Comparison of ENCODE assay signal across 22 cellular contexts in genomic region chr3:53005854-53006513, GRCh38. TPM values are rescaled to one million over a fixed set of nuclear protein-coding genes. Genes with fewer than 3 reads are reported as not detected.
DNase-seq lines count a peak whose midpoint lies in the region; ATAC-seq, FAIRE-seq and TF ChIP-seq lines count a peak whose summit lies in the region.
"Had no signal": no experiment of that assay in that cellular context is flagged by ENCODE, and none has a peak within 500 bp of the region (broad histone marks: within the 10 kb centered on the region; RNA-seq: fewer than 3 reads in every experiment).

No MANE protein-coding gene starts in this region.

- H3K27me3 Mint-ChIP-seq in stimulated activated naive B cell treated with anti-CD40 and anti-IgM and Interleukin-4, amounts not matched to agents 10 μg/mL and 1 μg/mL and 100 μg/mL, for 72 hours: no peaks in the 10 kb centered on the region

- 53 to 56% methylated on average over 12 of the region's 12 CpGs for WGBS in pancreas, 2 donors

- H3K27ac ChIP-seq in HEK293 (ENCODE audit: extremely low read depth, low read depth, low read length) (no peak overlapping the region), VCaP (peak overlapping the region; percentile 55), pancreas (no peak overlapping the region)
- H3K27ac ChIP-seq: PC-9, SJSA1 had no signal

- H3K4me1 ChIP-seq in HEK293 (ENCODE audit: control insufficient read depth, insufficient read depth, low read length) (0 out of 2 replicates have a peak, but pooled peaks cover 2% of the 10 kb centered on the region), pancreas (peaks cover 5 to 10% (median 8%) of the 10 kb centered on the region in 3 donors)
- H3K4me1 ChIP-seq: SJSA1 had no signal

- H3K4me1 Mint-ChIP-seq in stimulated activated naive B cell treated with anti-CD40 and anti-IgM and Interleukin-4, amounts not matched to agents 10 μg/mL and 1 μg/mL and 100 μg/mL, for 72 hours: peaks cover 21 to 29% of the 10 kb centered on the region in 2 donors

- POLR2A ChIA-PET in HEK293 (lab: Yijun Ruan, JAX): no interaction called here

- H3K4me3 ChIP-seq in HEK293 (ENCODE audit: low read depth, low read length): no peak overlapping the region
- no peak overlapping the region for H3K4me3 ChIP-seq in pancreas
- H3K4me3 ChIP-seq: PC-9, SJSA1 had no signal

- H3K4me3 Mint-ChIP-seq in stimulated activated naive B cell treated with anti-CD40 and anti-IgM and Interleukin-4, amounts not matched to agents 10 μg/mL and 1 μg/mL and 100 μg/mL, for 72 hours: no peak overlapping the region
- H3K4me3 Mint-ChIP-seq: CD8-positive, alpha-beta T cell had no signal

- no peaks in the 10 kb centered on the region for H3K36me3 ChIP-seq in HEK293 (ENCODE audit: control insufficient read depth in 2 of 2, insufficient read depth in 1 of 2, low read length in 2 of 2)
- H3K36me3 ChIP-seq in pancreas: no peaks in the 10 kb centered on the region
- H3K36me3 ChIP-seq: SJSA1 had no signal

- H3K9me3 ChIP-seq in HEK293 (ENCODE audit: control insufficient read depth, insufficient read depth, low read depth, low read length): no peaks in the 10 kb centered on the region
- no peaks in the 10 kb centered on the region for H3K9me3 ChIP-seq in pancreas
- H3K9me3 ChIP-seq: SJSA1 had no signal

- CTCF ChIA-PET in HEK293 (lab: Yijun Ruan, JAX): interaction anchor here (0.9 kb wide), 1 partner anchor 11 kb away, joined by 5 read pairs; no protein-coding TSS in a partner anchor

- H3K27ac Mint-ChIP-seq in stimulated activated naive B cell treated with anti-CD40 and anti-IgM and Interleukin-4, amounts not matched to agents 10 μg/mL and 1 μg/mL and 100 μg/mL, for 72 hours: no peak overlapping the region
- H3K27ac Mint-ChIP-seq: CD8-positive, alpha-beta T cell had no signal

- ATAC-seq in pancreas: peak; percentile 45 to 55 (median 52)
- no peak for ATAC-seq in stimulated activated naive B cell treated with anti-CD40 and anti-IgM and Interleukin-4, amounts not matched to agents 10 μg/mL and 1 μg/mL and 100 μg/mL, for 72 hours (replicated peaks)
- ATAC-seq: CD8-positive, alpha-beta T cell had no signal

- intact Hi-C loops in pancreas (cut with DNase I): no loop called here

- no peaks in the 10 kb centered on the region for H3K9me3 Mint-ChIP-seq in stimulated activated naive B cell treated with anti-CD40 and anti-IgM and Interleukin-4, amounts not matched to agents 10 μg/mL and 1 μg/mL and 100 μg/mL, for 72 hours
- H3K9me3 Mint-ChIP-seq: CD8-positive, alpha-beta T cell had no signal

- TF ChIP-seq CTCF in HEK293 (tag by site-specific recombination; IDR thresholded peaks at IDR 0.05) (no peak), VCaP (conservative IDR thresholded peaks at IDR 0.05) (no peak), pancreas (IDR thresholded peaks at IDR 0.05) (no peak)

- no peaks in the 10 kb centered on the region for H3K27me3 ChIP-seq in pancreas
- H3K27me3 ChIP-seq: SJSA1 had no signal

- no peak for FAIRE-seq in pancreas (lab: Jason Lieb, UNC)
- FAIRE-seq: D721Med had no signal

- DNase-seq in kidney tubule cell (ENCODE audit: low spot score) (peak; percentile 44), pancreas (no peak), NCI-H510A (lab: John Stamatoyannopoulos, UW) (no peak), Ammon's horn (ENCODE audit: low spot score) (no peak), medulla oblongata (ENCODE audit: extremely low spot score) (no peak)
- DNase-seq in stimulated activated naive B cell treated with anti-CD40 and anti-IgM and Interleukin-4, amounts not matched to agents 10 μg/mL and 1 μg/mL and 100 μg/mL, for 72 hours: no peak
- DNase-seq: ACHN; AML-193; CD8-positive, alpha-beta T cell; GDM1; GOT3; KG1; NCI-H1048; NCI-H146; NCI-H2081; NCI-H510A treated with DMSO at 0.1 percent for 48 hours; NCI-H82; PC-9 had no signal

- peaks cover 0 to under 1% of the 10 kb centered on the region in 2 donors for H3K36me3 Mint-ChIP-seq in stimulated activated naive B cell treated with anti-CD40 and anti-IgM and Interleukin-4, amounts not matched to agents 10 μg/mL and 1 μg/mL and 100 μg/mL, for 72 hours

TF ChIP-seq in HEK293, 187 proteins besides CTCF, POLR2A, EP300 and RAD21:
- TF ChIP-seq FEZF1 (tag by site-specific recombination; IDR thresholded peaks at IDR 0.05): 0 out of 2 replicates have a peak, but pooled peaks have one; percentile 11
- no peak for TF ChIP-seq RBAK (tag by site-specific recombination; IDR thresholded peaks at IDR 0.05)

RNA-seq across cellular contexts. Expression of gene SFMBT1, which starts 39.9 kb away (rescaled TPM):
- total RNA-seq in pancreas: 10 to 100 TPM; 10.8 to 15.8 (median 13.5) TPM
- polyA plus RNA-seq in pancreas: 1 to 10 TPM; 4.9 to 6.3 TPM

Comparison
In these comparisons a context has a peak if more than half of its experiments do, and no peak if none do; other contexts are left out.
1. ATAC-seq: peak in pancreas (4 of 4); none in stimulated activated naive B cell treated with anti-CD40 and anti-IgM and Interleukin-4, amounts not matched to agents 10 μg/mL and 1 μg/mL and 100 μg/mL, for 72 hours (0 of 2).